In genomic region chr14:90534091-90534837, GRCh38 we compare ENCODE assay signal across 2 cellular contexts.
TF ChIP-seq lines count a peak whose summit lies in the region.

No MANE protein-coding gene starts in this region.

TF ChIP-seq in SK-N-SH treated with all-trans-retinoic acid at 6 μM for 48 hours, 23 proteins besides CTCF, POLR2A, EP300 and RAD21 (continued from another document):
- TF ChIP-seq CSRNP3 (CRISPR knock-in tag; IDR thresholded peaks at IDR 0.05) (no peak), PPARA (CRISPR knock-in tag; IDR thresholded peaks at IDR 0.05; ENCODE audit: borderline replicate concordance) (no peak), ZC3H10 (CRISPR knock-in tag; IDR thresholded peaks at IDR 0.05) (no peak), SNAI2 (CRISPR knock-in tag; IDR thresholded peaks at IDR 0.05) (no peak), TCF4 (CRISPR knock-in tag; IDR thresholded peaks at IDR 0.05; ENCODE audit: borderline replicate concordance) (no peak), RARB (CRISPR knock-in tag; IDR thresholded peaks at IDR 0.05) (no peak), ZFP3 (CRISPR knock-in tag; IDR thresholded peaks at IDR 0.05) (no peak), ISL1 (CRISPR knock-in tag; IDR thresholded peaks at IDR 0.05) (no peak), POU6F1 (CRISPR knock-in tag; IDR thresholded peaks at IDR 0.05; ENCODE audit: borderline replicate concordance, low read depth) (no peak), CSDC2 (CRISPR knock-in tag; IDR thresholded peaks at IDR 0.05) (no peak), ESRRG (CRISPR knock-in tag; IDR thresholded peaks at IDR 0.05) (no peak), PATZ1 (CRISPR knock-in tag; IDR thresholded peaks at IDR 0.05; ENCODE audit: borderline replicate concordance) (no peak)

TF ChIP-seq in SK-N-SH, 30 proteins besides CTCF, POLR2A, EP300 and RAD21 (continued from another document):
- TF ChIP-seq REST (IDR thresholded peaks at IDR 0.05; ENCODE audit: low read depth, low read length), result no peak
- TF ChIP-seq CHD2 (IDR thresholded peaks at IDR 0.05; ENCODE audit: low read length, partially characterized antibody), result no peak
- TF ChIP-seq FOXJ3 (CRISPR knock-in tag; IDR thresholded peaks at IDR 0.05), result no peak
- TF ChIP-seq MAX (IDR thresholded peaks at IDR 0.05; ENCODE audit: low read depth), result no peak
- no peak for TF ChIP-seq FOSL2 (IDR thresholded peaks at IDR 0.05; ENCODE audit: borderline replicate concordance, low read depth)
- no peak for TF ChIP-seq SIN3A (IDR thresholded peaks at IDR 0.05; ENCODE audit: borderline replicate concordance, low read depth, low read length)
- TF ChIP-seq ZBTB33 (IDR thresholded peaks at IDR 0.05; ENCODE audit: borderline replicate concordance, low read depth), result no peak
- no peak for TF ChIP-seq MXI1 (IDR thresholded peaks at IDR 0.05; ENCODE audit: low read depth, low read length)
- TF ChIP-seq TAF1 (IDR thresholded peaks at IDR 0.05; ENCODE audit: borderline replicate concordance, low read depth, low read length), result no peak
- TF ChIP-seq RFX5 (IDR thresholded peaks at IDR 0.05; ENCODE audit: low read length), result no peak
- TF ChIP-seq FOXM1 (IDR thresholded peaks at IDR 0.05; ENCODE audit: low read depth), result no peak
- no peak for TF ChIP-seq TEAD4 (IDR thresholded peaks at IDR 0.05; ENCODE audit: borderline replicate concordance, insufficient read depth)
- no peak for TF ChIP-seq PBX3 (IDR thresholded peaks at IDR 0.05)
